1 cellular context compared by ENCODE assay signal in genomic region chr6:44099192-44099591, GRCh38.
A peak's percentile ranks its signal among the peaks of the same experiment; 100 is the strongest.
TF ChIP-seq lines count a peak whose summit lies in the region.

No MANE protein-coding gene starts in this region.

TF ChIP-seq in HepG2, 621 proteins besides CTCF, POLR2A, EP300 and RAD21 (continues in another document):
- no peak for TF ChIP-seq ZNF660 (CRISPR knock-in tag; IDR thresholded peaks at IDR 0.05; ENCODE audit: borderline replicate concordance, low read depth)
- 0 out of 2 replicates have a peak, but pooled peaks have one; percentile 25 for TF ChIP-seq ZNF142 (CRISPR knock-in tag; IDR thresholded peaks at IDR 0.05)
- no peak for TF ChIP-seq NFKBIZ (CRISPR knock-in tag; IDR thresholded peaks at IDR 0.05)
- TF ChIP-seq ZBTB20 (CRISPR knock-in tag; IDR thresholded peaks at IDR 0.05; ENCODE audit: borderline replicate concordance, low read depth), result no peak; the same call in 1 of the 2 replicates
- TF ChIP-seq ZNF3 (CRISPR knock-in tag; IDR thresholded peaks at IDR 0.05), result no peak
- TF ChIP-seq IKZF5 (CRISPR knock-in tag; IDR thresholded peaks at IDR 0.05), result peak; percentile 89
- no peak for TF ChIP-seq FOXP1 (IDR thresholded peaks at IDR 0.05)
- peak; percentile 18; the same call in 1 of the 2 replicates for TF ChIP-seq FOXP1 (CRISPR knock-in tag; IDR thresholded peaks at IDR 0.05)
- TF ChIP-seq ZNF331 (CRISPR knock-in tag; IDR thresholded peaks at IDR 0.05), result 0 out of 2 replicates have a peak, but pooled peaks have one; percentile 24
- no peak for TF ChIP-seq ATM (IDR thresholded peaks at IDR 0.05; ENCODE audit: borderline replicate concordance)
- no peak for TF ChIP-seq SOX13 (IDR thresholded peaks at IDR 0.05)
- TF ChIP-seq SOX13 (CRISPR knock-in tag; conservative IDR thresholded peaks at IDR 0.05 in 1 of 2, IDR thresholded peaks at IDR 0.05 in 1 of 2), result peak in 1 of 2 experiments; percentile 76; a peak in 2 of 4 replicates
- TF ChIP-seq ZNF326 (CRISPR knock-in tag; IDR thresholded peaks at IDR 0.05; ENCODE audit: borderline replicate concordance), result no peak
- no peak for TF ChIP-seq ZNF772 (CRISPR knock-in tag; IDR thresholded peaks at IDR 0.05)
- TF ChIP-seq ZMYM2 (CRISPR knock-in tag; IDR thresholded peaks at IDR 0.05), result no peak
- peak; percentile 35; the same call in 1 of the 2 replicates for TF ChIP-seq KDM6A (CRISPR knock-in tag; IDR thresholded peaks at IDR 0.05; ENCODE audit: low read depth)
- TF ChIP-seq ZNF614 (CRISPR knock-in tag; IDR thresholded peaks at IDR 0.05; ENCODE audit: borderline replicate concordance), result 0 out of 2 replicates have a peak, but pooled peaks have one; percentile 20
- no peak for TF ChIP-seq KDM5A (IDR thresholded peaks at IDR 0.05; ENCODE audit: borderline replicate concordance, low read length)
- TF ChIP-seq ZNF10 (CRISPR knock-in tag; IDR thresholded peaks at IDR 0.05; ENCODE audit: borderline replicate concordance, low read depth), result no peak
- no peak for TF ChIP-seq REPIN1 (CRISPR knock-in tag; IDR thresholded peaks at IDR 0.05; ENCODE audit: borderline replicate concordance, low read depth)
- no peak for TF ChIP-seq NFKB2 (CRISPR knock-in tag; IDR thresholded peaks at IDR 0.05; ENCODE audit: borderline replicate concordance)
- TF ChIP-seq, protein P1, sequence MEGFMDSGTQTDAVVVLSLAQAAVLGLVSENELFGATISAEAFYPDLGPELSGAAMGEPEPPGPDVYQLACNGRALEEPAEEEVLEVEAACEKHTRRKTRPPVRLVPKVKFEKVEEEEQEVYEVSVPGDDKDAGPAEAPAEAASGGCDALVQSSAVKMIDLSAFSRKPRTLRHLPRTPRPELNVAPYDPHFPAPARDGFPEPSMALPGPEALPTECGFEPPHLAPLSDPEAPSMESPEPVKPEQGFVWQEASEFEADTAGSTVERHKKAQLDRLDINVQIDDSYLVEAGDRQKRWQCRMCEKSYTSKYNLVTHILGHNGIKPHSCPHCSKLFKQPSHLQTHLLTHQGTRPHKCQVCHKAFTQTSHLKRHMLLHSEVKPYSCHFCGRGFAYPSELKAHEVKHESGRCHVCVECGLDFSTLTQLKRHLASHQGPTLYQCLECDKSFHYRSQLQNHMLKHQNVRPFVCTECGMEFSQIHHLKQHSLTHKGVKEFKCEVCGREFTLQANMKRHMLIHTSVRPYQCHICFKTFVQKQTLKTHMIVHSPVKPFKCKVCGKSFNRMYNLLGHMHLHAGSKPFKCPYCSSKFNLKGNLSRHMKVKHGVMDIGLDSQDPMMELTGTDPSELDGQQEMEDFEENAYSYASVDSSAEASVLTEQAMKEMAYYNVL (CRISPR knock-in tag; IDR thresholded peaks at IDR 0.05; ENCODE audit: borderline replicate concordance), result peak; percentile 17; the same call in 1 of the 2 replicates
- TF ChIP-seq, protein P2, sequence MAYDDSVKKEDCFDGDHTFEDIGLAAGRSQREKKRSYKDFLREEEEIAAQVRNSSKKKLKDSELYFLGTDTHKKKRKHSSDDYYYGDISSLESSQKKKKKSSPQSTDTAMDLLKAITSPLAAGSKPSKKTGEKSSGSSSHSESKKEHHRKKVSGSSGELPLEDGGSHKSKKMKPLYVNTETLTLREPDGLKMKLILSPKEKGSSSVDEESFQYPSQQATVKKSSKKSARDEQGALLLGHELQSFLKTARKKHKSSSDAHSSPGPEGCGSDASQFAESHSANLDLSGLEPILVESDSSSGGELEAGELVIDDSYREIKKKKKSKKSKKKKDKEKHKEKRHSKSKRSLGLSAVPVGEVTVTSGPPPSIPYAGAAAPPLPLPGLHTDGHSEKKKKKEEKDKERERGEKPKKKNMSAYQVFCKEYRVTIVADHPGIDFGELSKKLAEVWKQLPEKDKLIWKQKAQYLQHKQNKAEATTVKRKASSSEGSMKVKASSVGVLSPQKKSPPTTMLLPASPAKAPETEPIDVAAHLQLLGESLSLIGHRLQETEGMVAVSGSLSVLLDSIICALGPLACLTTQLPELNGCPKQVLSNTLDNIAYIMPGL (CRISPR knock-in tag; IDR thresholded peaks at IDR 0.05; ENCODE audit: borderline replicate concordance in 1 of 2, low read depth in 1 of 2), result 0 out of 4 replicates have a peak, but pooled peaks of 1 of the 2 experiments have one; percentile 35
- 0 out of 2 replicates have a peak, but pooled peaks have one; percentile 25 for TF ChIP-seq HOMEZ (CRISPR knock-in tag; IDR thresholded peaks at IDR 0.05; ENCODE audit: low read depth)
- TF ChIP-seq SAP130 (CRISPR knock-in tag; IDR thresholded peaks at IDR 0.05; ENCODE audit: low read depth), result peak; percentile 66
- no peak for TF ChIP-seq FIP1L1 (IDR thresholded peaks at IDR 0.05; ENCODE audit: borderline replicate concordance, insufficient read depth, low read depth, low read length)
- no peak for TF ChIP-seq MXD3 (CRISPR knock-in tag; IDR thresholded peaks at IDR 0.05)
- peak; percentile 91 for TF ChIP-seq FOXA3 (CRISPR knock-in tag; IDR thresholded peaks at IDR 0.05)
- TF ChIP-seq FOXA1 (IDR thresholded peaks at IDR 0.05), result 0 out of 2 replicates have a peak, but pooled peaks have one; percentile 39
- TF ChIP-seq FOXA1 (CRISPR knock-in tag; IDR thresholded peaks at IDR 0.05), result peak; percentile 85
- no peak for TF ChIP-seq POLR2AphosphoS2 (IDR thresholded peaks at IDR 0.05; ENCODE audit: low read depth, low read length)
- TF ChIP-seq ZBTB10 (CRISPR knock-in tag; IDR thresholded peaks at IDR 0.05; ENCODE audit: borderline replicate concordance), result no peak
- TF ChIP-seq PHF21A (CRISPR knock-in tag; IDR thresholded peaks at IDR 0.05), result no peak
- TF ChIP-seq, protein P3, sequence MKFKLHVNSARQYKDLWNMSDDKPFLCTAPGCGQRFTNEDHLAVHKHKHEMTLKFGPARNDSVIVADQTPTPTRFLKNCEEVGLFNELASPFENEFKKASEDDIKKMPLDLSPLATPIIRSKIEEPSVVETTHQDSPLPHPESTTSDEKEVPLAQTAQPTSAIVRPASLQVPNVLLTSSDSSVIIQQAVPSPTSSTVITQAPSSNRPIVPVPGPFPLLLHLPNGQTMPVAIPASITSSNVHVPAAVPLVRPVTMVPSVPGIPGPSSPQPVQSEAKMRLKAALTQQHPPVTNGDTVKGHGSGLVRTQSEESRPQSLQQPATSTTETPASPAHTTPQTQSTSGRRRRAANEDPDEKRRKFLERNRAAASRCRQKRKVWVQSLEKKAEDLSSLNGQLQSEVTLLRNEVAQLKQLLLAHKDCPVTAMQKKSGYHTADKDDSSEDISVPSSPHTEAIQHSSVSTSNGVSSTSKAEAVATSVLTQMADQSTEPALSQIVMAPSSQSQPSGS (CRISPR knock-in tag; IDR thresholded peaks at IDR 0.05), result 0 out of 2 replicates have a peak, but pooled peaks have one; percentile 11
- TF ChIP-seq NCOA2 (CRISPR knock-in tag; IDR thresholded peaks at IDR 0.05), result 0 out of 2 replicates have a peak, but pooled peaks have one; percentile 20
- TF ChIP-seq ZNF780A (CRISPR knock-in tag; IDR thresholded peaks at IDR 0.05), result no peak
- no peak for TF ChIP-seq FOXK1 (CRISPR knock-in tag; IDR thresholded peaks at IDR 0.05; ENCODE audit: borderline replicate concordance, low read depth)
- peak; percentile 21; the same call in 1 of the 2 replicates for TF ChIP-seq TAF1 (CRISPR knock-in tag; IDR thresholded peaks at IDR 0.05)
- 0 out of 2 replicates have a peak, but pooled peaks have one; percentile 40 for TF ChIP-seq ZSCAN22 (CRISPR knock-in tag; IDR thresholded peaks at IDR 0.05)
- no peak for TF ChIP-seq HNRNPK (IDR thresholded peaks at IDR 0.05; ENCODE audit: low read depth, low read length, poor library complexity, severe bottlenecking)
- TF ChIP-seq KAT8 (CRISPR knock-in tag; IDR thresholded peaks at IDR 0.05), result no peak
- TF ChIP-seq ZNF816 (CRISPR knock-in tag; IDR thresholded peaks at IDR 0.05; ENCODE audit: borderline replicate concordance), result no peak
- TF ChIP-seq TARDBP (CRISPR knock-in tag; IDR thresholded peaks at IDR 0.05), result no peak
- TF ChIP-seq, protein P4, sequence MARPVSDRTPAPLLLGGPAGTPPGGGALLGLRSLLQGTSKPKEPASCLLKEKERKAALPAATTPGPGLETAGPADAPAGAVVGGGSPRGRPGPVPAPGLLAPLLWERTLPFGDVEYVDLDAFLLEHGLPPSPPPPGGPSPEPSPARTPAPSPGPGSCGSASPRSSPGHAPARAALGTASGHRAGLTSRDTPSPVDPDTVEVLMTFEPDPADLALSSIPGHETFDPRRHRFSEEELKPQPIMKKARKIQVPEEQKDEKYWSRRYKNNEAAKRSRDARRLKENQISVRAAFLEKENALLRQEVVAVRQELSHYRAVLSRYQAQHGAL (CRISPR knock-in tag; IDR thresholded peaks at IDR 0.05; ENCODE audit: not compliant biosample characterization), result no peak
- no peak for TF ChIP-seq ZNF441 (CRISPR knock-in tag; IDR thresholded peaks at IDR 0.05; ENCODE audit: borderline replicate concordance)
